ENCODE assay signal across 32 cellular contexts in genomic region chr7:158343936-158344455, GRCh38.
"Had no signal": no experiment of that assay in that cellular context is flagged by ENCODE, and none has a peak within 500 bp of the region (broad histone marks: within the 10 kb centered on the region; RNA-seq: fewer than 3 reads in every experiment).

No MANE protein-coding gene starts in this region.

- H3K27ac ChIP-seq: adrenal gland, body of pancreas, coronary artery, dorsolateral prefrontal cortex, lower lobe of right lung, sigmoid colon, suprapubic skin, tibial nerve had no signal

- DNase-seq: activated CD4-positive, alpha-beta memory T cell treated with anti-CD3 and anti-CD28 coated beads for 36 hours; activated CD4-positive, alpha-beta T cell treated with anti-CD3 and anti-CD28 coated beads, Interleukin-2, amount 10 ng/mL, durations not matched to agents 24 days and 14 days; activated CD4-positive, CD25-positive, alpha-beta regulatory T cell treated with anti-CD3 and anti-CD28 coated beads, Interleukin-2, amount 50 U/mL, for 72 hours; activated CD8-positive, alpha-beta memory T cell treated with anti-CD3 and anti-CD28 coated beads, Interleukin-2, amount 10 ng/mL, durations not matched to agents 7 days and 5 days; activated effector memory CD4-positive, alpha-beta T cell treated with Interleukin-2 at 50 U/mL for 16 hours; activated naive CD4-positive, alpha-beta T cell treated with anti-CD3 and anti-CD28 coated beads for 36 hours; activated naive CD8-positive, alpha-beta T cell treated with anti-CD3 and anti-CD28 coated beads for 36 hours; activated T-cell treated with anti-CD3 and anti-CD28 coated beads for 4 hours; aorta; cerebellar nuclear complex; effector memory CD8-positive, alpha-beta T cell; foreskin fibroblast; hippocampal formation; immature natural killer cell; lower lobe of right lung; mesenchymal stem cell; natural killer cell; sigmoid colon; SK-N-SH; small intestine; stimulated activated CD4-positive, alpha-beta T cell treated with anti-CD3 and anti-CD28 coated beads, Interleukin-1b, Interleukin-23, amount 100 ng/mL, for 48 hours; stimulated activated naive B cell treated with anti-CD40 and anti-IgM and Interleukin-4, amounts not matched to agents 10 μg/mL and 1 μg/mL and 100 μg/mL, for 72 hours; SW 1271; T-helper 9 cell had no signal

- H3K27me3 Mint-ChIP-seq: activated CD4-positive, alpha-beta memory T cell treated with anti-CD3 and anti-CD28 coated beads for 36 hours; activated CD4-positive, alpha-beta T cell treated with anti-CD3 and anti-CD28 coated beads, Interleukin-2, amount 10 ng/mL, durations not matched to agents 24 days and 14 days; activated CD8-positive, alpha-beta memory T cell treated with anti-CD3 and anti-CD28 coated beads, Interleukin-2, amount 10 ng/mL, durations not matched to agents 7 days and 5 days; activated naive CD8-positive, alpha-beta T cell treated with anti-CD3 and anti-CD28 coated beads for 36 hours; stimulated activated naive B cell treated with anti-CD40 and anti-IgM and Interleukin-4, amounts not matched to agents 10 μg/mL and 1 μg/mL and 100 μg/mL, for 72 hours had no signal

- H3K36me3 ChIP-seq: adrenal gland, lower lobe of right lung, sigmoid colon, suprapubic skin, tibial nerve had no signal

- H3K4me1 Mint-ChIP-seq: activated CD4-positive, alpha-beta T cell treated with anti-CD3 and anti-CD28 coated beads, Interleukin-2, amount 10 ng/mL, durations not matched to agents 24 days and 14 days; activated CD8-positive, alpha-beta memory T cell treated with anti-CD3 and anti-CD28 coated beads, Interleukin-2, amount 10 ng/mL, durations not matched to agents 7 days and 5 days; activated naive CD8-positive, alpha-beta T cell treated with anti-CD3 and anti-CD28 coated beads for 36 hours; stimulated activated naive B cell treated with anti-CD40 and anti-IgM and Interleukin-4, amounts not matched to agents 10 μg/mL and 1 μg/mL and 100 μg/mL, for 72 hours had no signal

- H3K4me3 Mint-ChIP-seq: activated CD4-positive, alpha-beta memory T cell treated with anti-CD3 and anti-CD28 coated beads for 36 hours; activated CD4-positive, alpha-beta T cell treated with anti-CD3 and anti-CD28 coated beads, Interleukin-2, amount 10 ng/mL, durations not matched to agents 24 days and 14 days; activated CD8-positive, alpha-beta memory T cell treated with anti-CD3 and anti-CD28 coated beads, Interleukin-2, amount 10 ng/mL, durations not matched to agents 7 days and 5 days; activated naive CD4-positive, alpha-beta T cell treated with anti-CD3 and anti-CD28 coated beads for 36 hours; activated naive CD8-positive, alpha-beta T cell treated with anti-CD3 and anti-CD28 coated beads for 36 hours; effector memory CD8-positive, alpha-beta T cell; immature natural killer cell; natural killer cell; stimulated activated naive B cell treated with anti-CD40 and anti-IgM and Interleukin-4, amounts not matched to agents 10 μg/mL and 1 μg/mL and 100 μg/mL, for 72 hours; T-helper 1 cell treated with Interleukin-12 subunit alpha and Interleukin-12 subunit beta and Interleukin-4 antibody, amounts not matched to agents 30 μg/mL and 1 μg/mL, for 36 hours had no signal

- H3K36me3 Mint-ChIP-seq: natural killer cell had no signal

- H3K9me3 ChIP-seq: adrenal gland, body of pancreas, lower lobe of right lung, sigmoid colon, SK-N-SH, suprapubic skin had no signal

- ATAC-seq: activated CD8-positive, alpha-beta memory T cell treated with anti-CD3 and anti-CD28 coated beads, Interleukin-2, amount 10 ng/mL, durations not matched to agents 7 days and 5 days; body of pancreas; effector memory CD8-positive, alpha-beta T cell; esophagus mucosa; stimulated activated naive B cell treated with anti-CD40 and anti-IgM and Interleukin-4, amounts not matched to agents 10 μg/mL and 1 μg/mL and 100 μg/mL, for 72 hours had no signal

- H3K4me3 ChIP-seq: adrenal gland, body of pancreas, coronary artery, dorsolateral prefrontal cortex, lower lobe of right lung, sigmoid colon, suprapubic skin, tibial nerve had no signal

- H3K4me1 ChIP-seq: adrenal gland, body of pancreas, lower lobe of right lung, sigmoid colon, suprapubic skin, tibial nerve had no signal

- H3K27me3 ChIP-seq: adrenal gland, body of pancreas, dorsolateral prefrontal cortex, sigmoid colon, suprapubic skin, tibial nerve had no signal

- H3K27ac Mint-ChIP-seq: activated CD4-positive, alpha-beta memory T cell treated with anti-CD3 and anti-CD28 coated beads for 36 hours; activated CD4-positive, alpha-beta T cell treated with anti-CD3 and anti-CD28 coated beads, Interleukin-2, amount 10 ng/mL, durations not matched to agents 24 days and 14 days; activated CD8-positive, alpha-beta memory T cell treated with anti-CD3 and anti-CD28 coated beads, Interleukin-2, amount 10 ng/mL, durations not matched to agents 7 days and 5 days; activated naive CD4-positive, alpha-beta T cell treated with anti-CD3 and anti-CD28 coated beads for 36 hours; activated naive CD8-positive, alpha-beta T cell treated with anti-CD3 and anti-CD28 coated beads for 36 hours; effector memory CD8-positive, alpha-beta T cell; immature natural killer cell; natural killer cell; stimulated activated naive B cell treated with anti-CD40 and anti-IgM and Interleukin-4, amounts not matched to agents 10 μg/mL and 1 μg/mL and 100 μg/mL, for 72 hours; T-helper 1 cell treated with Interleukin-12 subunit alpha and Interleukin-12 subunit beta and Interleukin-4 antibody, amounts not matched to agents 30 μg/mL and 1 μg/mL, for 36 hours had no signal
